Comparison of ENCODE assay signal across 9 cellular contexts in the genomic region with DNA sequence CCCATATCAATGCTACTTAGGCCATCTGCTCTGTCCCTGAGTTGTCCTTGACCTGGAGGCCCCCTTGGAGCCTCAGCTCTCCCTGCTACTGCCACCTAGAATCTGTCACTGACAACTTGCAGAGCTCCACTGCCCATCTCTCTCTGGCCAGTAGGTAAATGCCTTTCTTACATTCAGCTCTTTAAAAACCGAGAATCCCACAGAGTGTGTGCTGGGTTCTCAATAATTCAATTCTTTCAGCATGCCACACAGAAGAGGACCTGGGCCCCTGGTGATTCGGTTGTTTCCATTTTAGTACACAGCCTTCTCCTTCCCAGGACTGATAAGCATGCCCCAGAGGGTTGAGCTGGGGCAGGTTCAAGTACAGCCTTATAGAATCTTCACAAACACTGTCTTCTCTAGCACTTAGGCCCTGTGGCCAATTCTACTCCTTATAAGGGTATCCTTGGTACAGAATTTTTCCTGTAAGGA. TPM values are rescaled to one million over a fixed set of nuclear protein-coding genes. Genes with fewer than 3 reads are reported as not detected.
DNase-seq lines count a peak whose midpoint lies in the region; ATAC-seq and TF ChIP-seq lines count a peak whose summit lies in the region.
"Had no signal": no experiment of that assay in that cellular context is flagged by ENCODE, and none has a peak within 500 bp of the region (broad histone marks: within the 10 kb centered on the region; RNA-seq: fewer than 3 reads in every experiment).

No MANE protein-coding gene starts in this region.

- DNase-seq in GM03348 (ENCODE audit: low spot score) (peak; percentile 26), RWPE2 (ENCODE audit: low spot score) (no peak), fibroblast of lung (ENCODE audit: low read depth in 2 of 2) (no peak), psoas muscle (no peak), nucleus accumbens (lab: John Stamatoyannopoulos, UW) (no peak), cerebellar nuclear complex (lab: John Stamatoyannopoulos, UW) (no peak), NOMO-1 treated with dmso at 0.1 percent for 144 hours (lab: John Stamatoyannopoulos, UW; ENCODE audit: unreplicated experiment) (no peak), KBM-7 (no peak)
- DNase-seq: NCI-H345 had no signal

- intact Hi-C loops in psoas muscle (cut with DNase I), result no loop called here

- TF ChIP-seq CTCF in RWPE2 (IDR thresholded peaks at IDR 0.05; ENCODE audit: poor library complexity, severe bottlenecking), result no peak
- no peak for TF ChIP-seq CTCF in fibroblast of lung (conservative IDR thresholded peaks at IDR 0.05 in 1 of 2, IDR thresholded peaks at IDR 0.05 in 1 of 2; ENCODE audit: low read depth in 1 of 2, low read length in 2 of 2)
- no peak for TF ChIP-seq CTCF in psoas muscle (IDR thresholded peaks at IDR 0.05)

- H3K4me2 ChIP-seq in fibroblast of lung (ENCODE audit: extremely low read depth, insufficient read depth, low read length), result no peak overlapping the region

- no peak overlapping the region for H3K4me3 ChIP-seq in RWPE2 (ENCODE audit: severe bottlenecking)
- H3K4me3 ChIP-seq in fibroblast of lung (replicated peaks in 1 of 4; ENCODE audit: control extremely low read depth in 1 of 4, insufficient read depth in 1 of 4, low read depth in 3 of 4, low read length in 4 of 4), result no peak overlapping the region
- H3K4me3 ChIP-seq in psoas muscle, result no peak overlapping the region

- 69 to 91% (median 89%) methylated on average over 2 of the region's 2 CpGs for WGBS in psoas muscle, 3 donors

- in situ Hi-C loops in KBM-7 (cut with MboI; ENCODE audit: low pct_unique_long_range_greater_than_20kb, low sequenced_read_pairs), result no loop called here

- H3K4me1 ChIP-seq in RWPE2 (ENCODE audit: insufficient read depth, poor library complexity, severe bottlenecking) (peaks cover 43% of the 10 kb centered on the region), fibroblast of lung (ENCODE audit: control insufficient read depth, extremely low read depth, insufficient read depth, low read length) (peaks cover 5% of the 10 kb centered on the region), psoas muscle (peaks cover 3% of the 10 kb centered on the region)

- H3K27ac ChIP-seq in RWPE2 (ENCODE audit: poor library complexity, severe bottlenecking) (peak overlapping the region; percentile 96), fibroblast of lung (ENCODE audit: insufficient read depth, low read length) (peak overlapping the region; percentile 43), psoas muscle (peak overlapping the region; percentile 100)

- H3K27me3 ChIP-seq in RWPE2 (ENCODE audit: insufficient read depth, poor library complexity, severe bottlenecking) (no peaks in the 10 kb centered on the region), fibroblast of lung (ENCODE audit: control insufficient read depth, insufficient read depth, low read length) (no peaks in the 10 kb centered on the region), psoas muscle (ENCODE audit: insufficient read depth in 3 of 3, low read length in 2 of 3) (no peaks in the 10 kb centered on the region)

- ATAC-seq in RWPE2 (ENCODE audit: low read depth) (no peak), psoas muscle (no peak)

- no peak overlapping the region for H3K9ac ChIP-seq in fibroblast of lung (ENCODE audit: insufficient read depth, low read length)

- H3K9me3 ChIP-seq in RWPE2 (ENCODE audit: severe bottlenecking) (no peaks in the 10 kb centered on the region), fibroblast of lung (ENCODE audit: control insufficient read depth, insufficient read depth, low read depth, low read length) (no peaks in the 10 kb centered on the region), psoas muscle (no peaks in the 10 kb centered on the region)

- no peaks in the 10 kb centered on the region for H4K20me1 ChIP-seq in fibroblast of lung (ENCODE audit: control insufficient read depth, extremely low read depth, insufficient read depth, low read length)

- H3K36me3 ChIP-seq in RWPE2 (ENCODE audit: low read depth) (no peaks in the 10 kb centered on the region), fibroblast of lung (ENCODE audit: control insufficient read depth, insufficient read depth, low read length) (no peaks in the 10 kb centered on the region), psoas muscle (ENCODE audit: insufficient read depth in 1 of 2, low read depth in 1 of 2) (no peaks in the 10 kb centered on the region)

- peak overlapping the region; percentile 77 for H2AFZ ChIP-seq in fibroblast of lung (ENCODE audit: low read length)

- no peaks in the 10 kb centered on the region for H3K79me2 ChIP-seq in fibroblast of lung (ENCODE audit: control insufficient read depth, insufficient read depth, low read length)

RNA-seq across cellular contexts. Expression of a gene that starts 22.0 kb away (rescaled TPM):
- total RNA-seq in fibroblast of lung (128 and 174 TPM in 2 replicates), psoas muscle (100 to 1,000 TPM; 222 to 355 (median 261) TPM)
- polyA plus RNA-seq in fibroblast of lung (70.0 and 75.7 TPM in 2 replicates), psoas muscle (100 to 1,000 TPM; 110 to 261 (median 247) TPM)
- polyA plus RNA-seq in fibroblast of lung (2012), result 65.5 and 66.1 TPM in 2 replicates
- polyA minus RNA-seq in fibroblast of lung (ENCODE audit: low replicate concordance), result 12.4 and 12.5 TPM in 2 replicates

RNA-seq across cellular contexts. Expression of a gene that starts 48.0 kb away (rescaled TPM):
- total RNA-seq in fibroblast of lung, result 48.8 and 59.1 TPM in 2 replicates
- 27.2 and 43.7 TPM in 2 replicates for polyA plus RNA-seq in fibroblast of lung
- 19.4 and 28.8 TPM in 2 replicates for polyA plus RNA-seq in fibroblast of lung (2012)
- polyA minus RNA-seq in fibroblast of lung (ENCODE audit: low replicate concordance), result 9.9 and 15.8 TPM in 2 replicates
- 10 to 100 TPM; 12.2 to 14.6 (median 13.8) TPM for total RNA-seq in psoas muscle
- polyA plus RNA-seq in psoas muscle, result 10 to 100 TPM in 2 of 3 donors, 1 to 10 TPM in 1; 5.7 to 62.6 (median 18.7) TPM

Comparison
In these comparisons a context has a peak if more than half of its experiments do, and no peak if none do; other contexts are left out.
1. H3K27ac ChIP-seq: peak in every context shown above with its lines; median percentile 100 in psoas muscle; 96 in RWPE2; 43 in fibroblast of lung.